Comparison of ENCODE assay signal across 8 cellular contexts in the genomic region with DNA sequence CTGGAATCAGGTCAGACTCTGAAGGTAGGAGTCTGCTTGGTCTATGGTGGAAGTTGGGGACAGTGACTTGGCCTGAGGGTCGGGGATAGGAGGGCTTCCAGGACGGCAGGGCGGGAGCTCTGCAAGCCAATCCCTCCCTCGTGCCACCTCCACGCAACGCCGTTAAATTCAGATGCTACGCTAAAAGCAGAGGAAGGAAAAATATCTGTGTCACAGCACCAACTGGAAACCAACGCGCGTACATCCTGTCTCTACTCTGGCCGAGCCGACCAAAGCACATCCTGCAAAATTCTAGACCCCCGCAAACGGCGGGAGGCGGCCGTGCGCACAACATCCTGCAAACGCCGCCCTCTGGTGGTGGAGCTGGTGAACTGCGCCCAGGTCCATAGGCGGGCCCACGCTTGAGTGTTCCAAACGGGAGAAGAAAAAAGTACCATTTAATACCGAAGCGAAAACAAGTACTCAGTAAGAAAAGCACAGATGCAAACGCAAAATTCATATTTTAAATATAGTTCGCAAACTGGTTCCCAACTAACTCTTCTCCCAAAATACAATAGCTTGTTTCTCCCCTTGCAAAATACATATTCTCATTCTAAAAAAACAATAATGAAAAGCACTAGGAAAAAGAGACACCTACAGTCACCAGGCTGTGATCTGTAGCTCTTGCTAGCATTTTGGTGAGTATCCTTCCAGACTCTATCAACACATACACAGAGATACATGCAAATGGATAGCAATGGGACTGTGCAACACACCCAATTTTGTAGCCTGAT. TPM values are rescaled to one million over a fixed set of nuclear protein-coding genes. Genes with fewer than 3 reads are reported as not detected.
DNase-seq lines count a peak whose midpoint lies in the region; ATAC-seq, FAIRE-seq and TF ChIP-seq lines count a peak whose summit lies in the region.

No MANE protein-coding gene starts in this region.

- peak; percentile 90 for TF ChIP-seq CTCF in SU-DHL-6 (IDR thresholded peaks at IDR 0.05; ENCODE audit: insufficient read depth, low read length, poor library complexity, severe bottlenecking)
- peak; percentile 98 to 100 (median 99) for TF ChIP-seq CTCF in heart left ventricle (IDR thresholded peaks at IDR 0.05)
- peak; percentile 89 to 97 (median 96) for TF ChIP-seq CTCF in prostate gland (IDR thresholded peaks at IDR 0.05)

- WGBS in heart left ventricle, 4 donors: 2 to 3% (median 3%) methylated on average over 29 of the region's 29 CpGs
- WGBS in prostate gland: 3% methylated on average over 29 of the region's 29 CpGs

- no peaks in the 10 kb centered on the region for H3F3A ChIP-seq in SU-DHL-6 (ENCODE audit: insufficient read depth)

- H3K4me2 ChIP-seq in Karpas-422 (ENCODE audit: low read depth, low read length, poor library complexity, severe bottlenecking) (no peak overlapping the region), SU-DHL-6 (ENCODE audit: low read depth, low read length, poor library complexity, severe bottlenecking) (peak overlapping the region; percentile 21)

- H3K4me3 ChIP-seq in Karpas-422 (ENCODE audit: low read length): no peak overlapping the region
- H3K4me3 ChIP-seq in SU-DHL-6 (ENCODE audit: insufficient read depth, low read length, poor library complexity, severe bottlenecking): no peak overlapping the region
- peak overlapping the region in 9 of 12 donors; percentile 6 to 39 (median 28) for H3K4me3 ChIP-seq in heart left ventricle
- H3K4me3 ChIP-seq in prostate gland: peak overlapping the region in 1 of 2 donors; percentile 16

- H3K9me3 Mint-ChIP-seq in activated naive CD8-positive, alpha-beta T cell treated with anti-CD3 and anti-CD28 coated beads for 36 hours: no peaks in the 10 kb centered on the region

- H3K27ac Mint-ChIP-seq in activated naive CD8-positive, alpha-beta T cell treated with anti-CD3 and anti-CD28 coated beads for 36 hours: no peak overlapping the region

- FAIRE-seq in urothelium cell line (lab: Jason Lieb, UNC): no peak

- H3K9me3 ChIP-seq in Karpas-422 (ENCODE audit: low read length) (no peaks in the 10 kb centered on the region), SU-DHL-6 (ENCODE audit: insufficient read depth, low read length) (no peaks in the 10 kb centered on the region), heart left ventricle (no peaks in the 10 kb centered on the region), prostate gland (no peaks in the 10 kb centered on the region)

- intact Hi-C loops in heart left ventricle (cut with DNase I): loop anchor here in 9 of 10 donors (1.0 to 5.0 kb wide), 4 partner anchors 46 to 161 kb away; partner anchors contain the start of gene HSPA12A (in 2 of the 9)
- intact Hi-C loops in prostate gland (cut with DNase I): loop anchor here (5.0 kb wide), 1 partner anchor 106 kb away; no protein-coding TSS in a partner anchor

- H3K27ac ChIP-seq in Karpas-422 (ENCODE audit: low read length) (no peak overlapping the region), SU-DHL-6 (ENCODE audit: low read depth, low read length) (no peak overlapping the region), heart left ventricle (no peak overlapping the region), prostate gland (no peak overlapping the region)

- H3K27me3 Mint-ChIP-seq in activated naive CD8-positive, alpha-beta T cell treated with anti-CD3 and anti-CD28 coated beads for 36 hours: peaks cover 39% of the 10 kb centered on the region

- H2AFZ ChIP-seq in Karpas-422 (ENCODE audit: low read length) (peak overlapping the region; percentile 89; the same call in 1 of the 2 replicates), SU-DHL-6 (ENCODE audit: low read depth, low read length, severe bottlenecking) (no peak overlapping the region)

- H4K20me1 ChIP-seq in Karpas-422 (ENCODE audit: insufficient read depth, low read depth, low read length) (no peaks in the 10 kb centered on the region), SU-DHL-6 (ENCODE audit: low read depth, low read length) (no peaks in the 10 kb centered on the region)

- DNase-seq in Daoy (ENCODE audit: low read depth) (peak; percentile 79), Karpas-422 (peak; percentile 84), heart left ventricle (peak; percentile 69 to 88 (median 81)), prostate gland (ENCODE audit: low spot score) (peak; percentile 53), urothelium cell line (ENCODE audit: low spot score) (peak; percentile 68)
- DNase-seq in activated naive CD8-positive, alpha-beta T cell treated with anti-CD3 and anti-CD28 coated beads for 36 hours: peak; percentile 76

- no peaks in the 10 kb centered on the region for H3K9me2 ChIP-seq in Karpas-422 (replicated peaks; ENCODE audit: insufficient read depth, low read length)
- no peaks in the 10 kb centered on the region for H3K9me2 ChIP-seq in SU-DHL-6 (replicated peaks; ENCODE audit: insufficient read depth, low read length)

- H3K27me3 ChIP-seq in Karpas-422 (ENCODE audit: low read length) (no peaks in the 10 kb centered on the region), SU-DHL-6 (ENCODE audit: low read length) (no peaks in the 10 kb centered on the region), heart left ventricle (peaks cover 0 to 22% (median 0%) of the 10 kb centered on the region in 9 donors), prostate gland (replicated peaks; ENCODE audit: insufficient read depth) (no peaks in the 10 kb centered on the region)

- ATAC-seq in GM21717 (IDR thresholded peaks at IDR 0.05; ENCODE audit: unreplicated experiment): peak; percentile 73
- peak in 3 of 4 donors; percentile 82 to 87 (median 86) for ATAC-seq in heart left ventricle

- peak overlapping the region; percentile 25 for H3K4me3 Mint-ChIP-seq in activated naive CD8-positive, alpha-beta T cell treated with anti-CD3 and anti-CD28 coated beads for 36 hours

- H3K4me1 ChIP-seq in Karpas-422 (ENCODE audit: low read length): no peaks in the 10 kb centered on the region
- peaks cover 0 to 9% (median 4%) of the 10 kb centered on the region in 12 donors for H3K4me1 ChIP-seq in heart left ventricle
- H3K4me1 ChIP-seq in prostate gland (replicated peaks): no peaks in the 10 kb centered on the region

- peaks cover 14% of the 10 kb centered on the region for H3K4me1 Mint-ChIP-seq in activated naive CD8-positive, alpha-beta T cell treated with anti-CD3 and anti-CD28 coated beads for 36 hours

- H3K79me2 ChIP-seq in Karpas-422 (ENCODE audit: low read length): no peaks in the 10 kb centered on the region
- no peaks in the 10 kb centered on the region for H3K79me2 ChIP-seq in SU-DHL-6 (ENCODE audit: insufficient read depth, low read length)

- H3K9ac ChIP-seq in Karpas-422 (ENCODE audit: low read length): no peak overlapping the region
- H3K9ac ChIP-seq in SU-DHL-6 (ENCODE audit: low read length): no peak overlapping the region

- TF ChIP-seq POLR2A in heart left ventricle (IDR thresholded peaks at IDR 0.05) (no peak), prostate gland (IDR thresholded peaks at IDR 0.05) (no peak)

- no peaks in the 10 kb centered on the region for H3K36me3 ChIP-seq in Karpas-422 (ENCODE audit: insufficient read depth, low read length)
- no peaks in the 10 kb centered on the region for H3K36me3 ChIP-seq in SU-DHL-6 (ENCODE audit: low read length)
- no peaks in the 10 kb centered on the region for H3K36me3 ChIP-seq in heart left ventricle
- no peaks in the 10 kb centered on the region for H3K36me3 ChIP-seq in prostate gland

- no peaks in the 10 kb centered on the region for H3K36me3 Mint-ChIP-seq in activated naive CD8-positive, alpha-beta T cell treated with anti-CD3 and anti-CD28 coated beads for 36 hours

RNA-seq across cellular contexts. Expression of gene HSPA12A, which starts 45.7 kb away (rescaled TPM):
- total RNA-seq in Daoy (2014; rRNA removed; shearing (Covaris generic)): 4.9 and 11.0 TPM in 2 replicates
- 0.07 TPM in 2 replicates for total RNA-seq in Karpas-422 (2014; rRNA removed; shearing (Covaris generic); ENCODE audit: low replicate concordance)
- total RNA-seq in activated naive CD8-positive, alpha-beta T cell treated with anti-CD3 and anti-CD28 coated beads for 36 hours: under 1 TPM; 0.06 to 0.08 TPM
- total RNA-seq in heart left ventricle (10 to 100 TPM; 11.0 to 17.0 (median 13.8) TPM), prostate gland (10 to 100 TPM in 1 of 2 donors, 1 to 10 TPM in 1; 5.7 to 19.4 TPM)
- polyA plus RNA-seq in heart left ventricle: 1 to 10 TPM; 4.7 to 9.0 TPM

Comparison
In these comparisons a context has a peak if more than half of its experiments do, and no peak if none do; other contexts are left out.
1. H3K4me3 ChIP-seq: peak in heart left ventricle (9 of 12); none in Karpas-422 (single experiment) and SU-DHL-6 (single experiment).
2. Peak in every context shown above with its lines, with median percentiles within 50 percentile points of each other: DNase-seq and CTCF ChIP-seq.